Comparison of ENCODE assay signal across 33 cellular contexts in the genomic region with DNA sequence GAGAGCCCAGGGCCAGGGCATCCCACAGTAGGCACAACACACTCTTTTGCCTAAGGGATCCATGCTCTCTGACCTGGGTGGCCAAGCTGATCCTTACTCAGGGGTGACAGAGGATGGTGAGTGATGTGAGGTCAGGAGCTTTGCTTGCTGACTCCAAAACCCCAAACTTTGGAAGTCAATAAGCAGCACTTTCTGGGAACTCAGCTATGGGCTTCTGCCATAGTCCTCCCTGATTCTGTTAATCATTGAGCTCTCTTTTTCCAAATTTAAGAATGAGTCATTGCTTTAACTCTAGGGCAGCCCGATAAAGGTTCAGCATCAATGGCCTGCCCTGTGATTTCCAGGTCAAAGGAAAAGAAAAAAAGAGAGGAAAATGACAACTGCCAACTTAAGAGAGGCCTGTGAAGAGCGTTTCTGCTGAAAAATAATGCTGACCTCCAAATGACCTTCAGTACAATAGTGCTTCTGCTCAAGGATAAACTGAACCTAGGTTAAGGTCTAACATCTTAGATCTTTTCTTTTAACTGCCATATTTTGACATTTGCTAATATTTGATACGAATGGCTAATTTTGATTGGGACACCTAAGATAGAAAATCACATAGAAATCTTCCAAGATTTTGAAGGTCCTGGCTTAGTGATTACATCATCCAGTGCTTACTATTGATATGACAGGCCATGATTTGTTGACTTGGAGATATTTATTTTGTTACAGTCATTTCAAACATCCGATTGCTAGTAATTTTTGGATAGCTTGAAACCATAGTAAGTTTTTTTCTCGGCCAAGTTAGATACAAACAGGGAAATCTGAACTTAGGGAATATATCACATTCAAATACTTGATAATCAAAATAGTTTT. TPM values are rescaled to one million over a fixed set of nuclear protein-coding genes. Genes with fewer than 3 reads are reported as not detected.
"Had no signal": no experiment of that assay in that cellular context is flagged by ENCODE, and none has a peak within 500 bp of the region (broad histone marks: within the 10 kb centered on the region; RNA-seq: fewer than 3 reads in every experiment).

No MANE protein-coding gene starts in this region.

- H3K4me3 Mint-ChIP-seq: activated CD4-positive, alpha-beta T cell treated with anti-CD3 and anti-CD28 coated beads for 36 hours; activated CD8-positive, alpha-beta memory T cell treated with anti-CD3 and anti-CD28 coated beads, Interleukin-2, amount 10 ng/mL, durations not matched to agents 7 days and 5 days; activated CD8-positive, alpha-beta T cell treated with anti-CD3 and anti-CD28 coated beads, Interleukin-2, amount 10 ng/mL, durations not matched to agents 7 days and 5 days; brain; immature natural killer cell; natural killer cell treated with Interleukin-12 subunit alpha and Interleukin-12 subunit beta and Interleukin-15 and Interleukin-18, amount 100 ng/mL, for 72 hours; stimulated activated memory B cell treated with anti-CD40 and anti-IgM and Interleukin-4, amounts not matched to agents 10 μg/mL and 1 μg/mL and 100 μg/mL, for 72 hours; stimulated activated naive CD8-positive, alpha-beta T cell treated with anti-CD3 and anti-CD28 coated beads, Interleukin-15, amount 100 ng/mL, for 72 hours; T-cell; T-helper 2 cell treated with Interferon-gamma antibody and Interleukin-4, amounts not matched to agents 5 μg/mL and 100 μg/mL, for 36 hours had no signal

- ATAC-seq: activated CD4-positive, alpha-beta T cell treated with anti-CD3 and anti-CD28 coated beads for 36 hours; activated CD8-positive, alpha-beta memory T cell treated with anti-CD3 and anti-CD28 coated beads, Interleukin-2, amount 10 ng/mL, durations not matched to agents 7 days and 5 days; activated CD8-positive, alpha-beta T cell treated with anti-CD3 and anti-CD28 coated beads, Interleukin-2, amount 10 ng/mL, durations not matched to agents 7 days and 5 days; activated naive CD4-positive, alpha-beta T cell treated with anti-CD3 and anti-CD28 coated beads, Interleukin-2, amount 50 U/mL, for 72 hours; heart left ventricle; left lung; mucosa of descending colon; natural killer cell treated with Interleukin-12 subunit alpha and Interleukin-12 subunit beta and Interleukin-15 and Interleukin-18, amount 100 ng/mL, for 72 hours; stimulated activated memory B cell treated with anti-CD40 and anti-IgM and Interleukin-4, amounts not matched to agents 10 μg/mL and 1 μg/mL and 100 μg/mL, for 72 hours; stimulated activated naive CD8-positive, alpha-beta T cell treated with anti-CD3 and anti-CD28 coated beads, Interleukin-15, amount 100 ng/mL, for 72 hours; T-cell had no signal

- H3K36me3 Mint-ChIP-seq: activated CD8-positive, alpha-beta memory T cell treated with anti-CD3 and anti-CD28 coated beads, Interleukin-2, amount 10 ng/mL, durations not matched to agents 7 days and 5 days; activated naive CD4-positive, alpha-beta T cell treated with anti-CD3 and anti-CD28 coated beads, Interleukin-2, amount 50 U/mL, for 72 hours; brain; immature natural killer cell; natural killer cell treated with Interleukin-12 subunit alpha and Interleukin-12 subunit beta and Interleukin-15 and Interleukin-18, amount 100 ng/mL, for 72 hours; stimulated activated memory B cell treated with anti-CD40 and anti-IgM and Interleukin-4, amounts not matched to agents 10 μg/mL and 1 μg/mL and 100 μg/mL, for 72 hours; T-cell had no signal

- H3K4me1 ChIP-seq: adrenal gland, ascending aorta, heart left ventricle, left lung, sigmoid colon, upper lobe of left lung, vagina had no signal

- FAIRE-seq: kidney, small intestine had no signal

- H3K27me3 ChIP-seq: adrenal gland, ascending aorta, heart left ventricle, left lung, sigmoid colon, upper lobe of left lung, vagina had no signal

- H3K4me1 Mint-ChIP-seq: activated CD4-positive, alpha-beta T cell treated with anti-CD3 and anti-CD28 coated beads for 36 hours; activated CD8-positive, alpha-beta memory T cell treated with anti-CD3 and anti-CD28 coated beads, Interleukin-2, amount 10 ng/mL, durations not matched to agents 7 days and 5 days; brain; immature natural killer cell; stimulated activated memory B cell treated with anti-CD40 and anti-IgM and Interleukin-4, amounts not matched to agents 10 μg/mL and 1 μg/mL and 100 μg/mL, for 72 hours; stimulated activated naive CD8-positive, alpha-beta T cell treated with anti-CD3 and anti-CD28 coated beads, Interleukin-15, amount 100 ng/mL, for 72 hours; T-cell had no signal

- H3K27ac ChIP-seq: adrenal gland, ascending aorta, coronary artery, dorsolateral prefrontal cortex, heart left ventricle, left lung, sigmoid colon, upper lobe of left lung, vagina had no signal

- H3K4me3 ChIP-seq: adrenal gland, ascending aorta, coronary artery, dorsolateral prefrontal cortex, heart left ventricle, left lung, mucosa of descending colon, sigmoid colon, upper lobe of left lung, vagina had no signal

- H3K27ac Mint-ChIP-seq: activated CD4-positive, alpha-beta T cell treated with anti-CD3 and anti-CD28 coated beads for 36 hours; activated CD8-positive, alpha-beta memory T cell treated with anti-CD3 and anti-CD28 coated beads, Interleukin-2, amount 10 ng/mL, durations not matched to agents 7 days and 5 days; activated CD8-positive, alpha-beta T cell treated with anti-CD3 and anti-CD28 coated beads, Interleukin-2, amount 10 ng/mL, durations not matched to agents 7 days and 5 days; activated T-helper 2 cell treated with anti-CD3 and anti-CD28 coated beads, Interferon-gamma antibody, Interleukin-2, Interleukin-4, amounts not matched to agents 10 μg/mL and 5 μg/mL and 100 μg/mL, durations not matched to agents 14 hours and 24 hours and 36 hours; immature natural killer cell; natural killer cell treated with Interleukin-12 subunit alpha and Interleukin-12 subunit beta and Interleukin-15 and Interleukin-18, amount 100 ng/mL, for 72 hours; stimulated activated memory B cell treated with anti-CD40 and anti-IgM and Interleukin-4, amounts not matched to agents 10 μg/mL and 1 μg/mL and 100 μg/mL, for 72 hours; stimulated activated naive CD8-positive, alpha-beta T cell treated with anti-CD3 and anti-CD28 coated beads, Interleukin-15, amount 100 ng/mL, for 72 hours; T-cell; T-helper 2 cell treated with Interferon-gamma antibody and Interleukin-4, amounts not matched to agents 5 μg/mL and 100 μg/mL, for 36 hours had no signal

- DNase-seq: activated CD4-positive, alpha-beta T cell treated with anti-CD3 and anti-CD28 coated beads for 36 hours; activated CD4-positive, CD25-positive, alpha-beta regulatory T cell; activated CD8-positive, alpha-beta memory T cell treated with anti-CD3 and anti-CD28 coated beads, Interleukin-2, amount 10 ng/mL, durations not matched to agents 7 days and 5 days; activated CD8-positive, alpha-beta T cell treated with anti-CD3 and anti-CD28 coated beads, Interleukin-2, amount 10 ng/mL, durations not matched to agents 7 days and 5 days; activated naive CD4-positive, alpha-beta T cell; activated T-cell treated with anti-CD3 and anti-CD28 coated beads, Interleukin-2, amount 50 U/mL, for 48 hours; adrenal gland; dorsolateral prefrontal cortex; effector memory CD4-positive, alpha-beta T cell; heart left ventricle; hypothalamus; immature natural killer cell; kidney; left lung; mucosa of descending colon; retina; sigmoid colon; small intestine; stimulated activated CD4-positive, alpha-beta T cell treated with anti-CD3 and anti-CD28 coated beads, Interleukin-4, amount 100 ng/mL, for 4 hours; stimulated activated CD8-positive, alpha-beta memory T cell treated with anti-CD3 and anti-CD28 coated beads, Interleukin-4, amount 100 ng/mL, for 48 hours; stimulated activated naive CD8-positive, alpha-beta T cell treated with anti-CD3 and anti-CD28 coated beads, Interleukin-15, amount 100 ng/mL, for 72 hours; substantia nigra; T-cell; upper lobe of left lung had no signal

- H3K36me3 ChIP-seq: adrenal gland, ascending aorta, heart left ventricle, left lung, sigmoid colon, upper lobe of left lung, vagina had no signal

- H3K9me3 Mint-ChIP-seq: activated naive CD4-positive, alpha-beta T cell treated with anti-CD3 and anti-CD28 coated beads, Interleukin-2, amount 50 U/mL, for 72 hours; activated T-helper 2 cell treated with anti-CD3 and anti-CD28 coated beads, Interferon-gamma antibody, Interleukin-2, Interleukin-4, amounts not matched to agents 10 μg/mL and 5 μg/mL and 100 μg/mL, durations not matched to agents 14 hours and 24 hours and 36 hours; brain; stimulated activated memory B cell treated with anti-CD40 and anti-IgM and Interleukin-4, amounts not matched to agents 10 μg/mL and 1 μg/mL and 100 μg/mL, for 72 hours; stimulated activated naive CD8-positive, alpha-beta T cell treated with anti-CD3 and anti-CD28 coated beads, Interleukin-15, amount 100 ng/mL, for 72 hours; T-cell; T-helper 2 cell treated with Interferon-gamma antibody and Interleukin-4, amounts not matched to agents 5 μg/mL and 100 μg/mL, for 36 hours had no signal

- H3K9me3 ChIP-seq: adrenal gland, ascending aorta, heart left ventricle, left lung, mucosa of descending colon, sigmoid colon, upper lobe of left lung, vagina had no signal

- H3K27me3 Mint-ChIP-seq: stimulated activated memory B cell treated with anti-CD40 and anti-IgM and Interleukin-4, amounts not matched to agents 10 μg/mL and 1 μg/mL and 100 μg/mL, for 72 hours had no signal

RNA-seq across cellular contexts. Expression of gene RELN, which starts 20.8 kb away (rescaled TPM):
- total RNA-seq: activated CD4-positive, alpha-beta T cell treated with anti-CD3 and anti-CD28 coated beads for 36 hours; activated CD8-positive, alpha-beta memory T cell treated with anti-CD3 and anti-CD28 coated beads, Interleukin-2, amount 10 ng/mL, durations not matched to agents 7 days and 5 days; activated CD8-positive, alpha-beta T cell treated with anti-CD3 and anti-CD28 coated beads, Interleukin-2, amount 10 ng/mL, durations not matched to agents 7 days and 5 days; activated naive CD4-positive, alpha-beta T cell treated with anti-CD3 and anti-CD28 coated beads, Interleukin-2, amount 50 U/mL, for 72 hours; activated T-helper 2 cell treated with anti-CD3 and anti-CD28 coated beads, Interferon-gamma antibody, Interleukin-2, Interleukin-4, amounts not matched to agents 10 μg/mL and 5 μg/mL and 100 μg/mL, durations not matched to agents 14 hours and 24 hours and 36 hours; natural killer cell treated with Interleukin-12 subunit alpha and Interleukin-12 subunit beta and Interleukin-15 and Interleukin-18, amount 100 ng/mL, for 72 hours had no signal
- polyA plus RNA-seq: immature natural killer cell had no signal
